1 cellular context compared by ENCODE assay signal in genomic region chr10:123146013-123146891, GRCh38.
TF ChIP-seq lines count a peak whose summit lies in the region.

No MANE protein-coding gene starts in this region.

TF ChIP-seq in WTC11, 78 proteins besides CTCF, POLR2A, EP300 and RAD21 (continued from another document):
- TF ChIP-seq STAT6 (CRISPR knock-in tag; conservative IDR thresholded peaks at IDR 0.05; ENCODE audit: low read depth) (no peak), ARID4B (CRISPR knock-in tag; IDR thresholded peaks at IDR 0.05; ENCODE audit: borderline replicate concordance) (no peak), ZNF263 (CRISPR knock-in tag; IDR thresholded peaks at IDR 0.05; ENCODE audit: low read depth) (no peak), FOXP1 (CRISPR knock-in tag; IDR thresholded peaks at IDR 0.05; ENCODE audit: borderline replicate concordance) (no peak), PRDM15 (CRISPR knock-in tag; IDR thresholded peaks at IDR 0.05) (no peak), ZMAT4 (CRISPR knock-in tag; IDR thresholded peaks at IDR 0.05) (no peak), E2F5 (CRISPR knock-in tag; IDR thresholded peaks at IDR 0.05) (no peak), ZNF138 (CRISPR knock-in tag; conservative IDR thresholded peaks at IDR 0.05) (no peak), PREB (CRISPR knock-in tag; IDR thresholded peaks at IDR 0.05; ENCODE audit: borderline replicate concordance) (no peak), FOXK1 (CRISPR knock-in tag; IDR thresholded peaks at IDR 0.05) (no peak)
